1 cellular context compared by ENCODE assay signal in genomic region chr21:45698493-45698947, GRCh38.
TF ChIP-seq lines count a peak whose summit lies in the region.

No MANE protein-coding gene starts in this region.

TF ChIP-seq in HEK293, 187 proteins besides CTCF, POLR2A, EP300 and RAD21 (continued from another document):
- peak; percentile 48; the same call in 1 of the 2 replicates for TF ChIP-seq ZNF692 (tag by site-specific recombination; IDR thresholded peaks at IDR 0.05)
- TF ChIP-seq ZNF529 (tag by site-specific recombination; IDR thresholded peaks at IDR 0.05; ENCODE audit: insufficient replicate concordance): no peak
- peak; percentile 91 for TF ChIP-seq ZNF184 (tag by site-specific recombination; IDR thresholded peaks at IDR 0.05)
- TF ChIP-seq ZSCAN23 (tag by site-specific recombination; IDR thresholded peaks at IDR 0.05): no peak
- no peak for TF ChIP-seq ZNF391 (tag by site-specific recombination; IDR thresholded peaks at IDR 0.05; ENCODE audit: borderline replicate concordance, low read depth)
- no peak for TF ChIP-seq ZNF266 (tag by site-specific recombination; IDR thresholded peaks at IDR 0.05; ENCODE audit: low read depth)
- no peak for TF ChIP-seq ZNF624 (tag by site-specific recombination; IDR thresholded peaks at IDR 0.05)
- peak; percentile 83; the same call in 1 of the 2 replicates for TF ChIP-seq ZNF660 (tag by site-specific recombination; IDR thresholded peaks at IDR 0.05)
- no peak for TF ChIP-seq GLIS1 (tag by site-specific recombination; IDR thresholded peaks at IDR 0.05)
- peak; percentile 59; the same call in 1 of the 2 replicates for TF ChIP-seq ZBTB48 (tag by site-specific recombination; IDR thresholded peaks at IDR 0.05)
